13 cellular contexts compared by ENCODE assay signal in the genomic region with DNA sequence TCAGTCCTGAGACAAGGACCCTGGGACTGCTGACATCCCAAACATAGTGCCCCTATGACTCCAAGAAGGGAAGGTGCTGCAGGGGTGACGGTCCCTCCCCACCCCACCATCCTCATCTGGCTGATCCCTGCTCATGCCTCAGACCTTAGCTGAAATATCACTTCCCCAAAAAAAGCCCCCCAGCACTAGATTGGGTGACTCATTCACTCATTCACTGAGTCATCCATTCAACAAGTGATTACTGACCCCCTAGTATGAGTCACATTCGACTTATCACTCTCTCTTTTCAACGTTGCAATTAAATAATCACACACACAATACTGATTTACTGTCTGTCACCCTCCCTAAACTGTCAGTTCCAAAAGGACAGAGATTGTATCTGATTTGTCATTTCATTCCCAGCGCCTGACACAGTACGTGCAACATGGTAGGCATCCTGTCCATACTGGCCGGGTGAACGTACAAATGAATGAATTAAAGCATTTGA. TPM values are rescaled to one million over a fixed set of nuclear protein-coding genes. Genes with fewer than 3 reads are reported as not detected.
DNase-seq lines count a peak whose midpoint lies in the region; ATAC-seq, FAIRE-seq and TF ChIP-seq lines count a peak whose summit lies in the region.
"Had no signal": no experiment of that assay in that cellular context is flagged by ENCODE, and none has a peak within 500 bp of the region (broad histone marks: within the 10 kb centered on the region; RNA-seq: fewer than 3 reads in every experiment).

No MANE protein-coding gene starts in this region.

- no peak overlapping the region for H3K4me3 Mint-ChIP-seq in endodermal cell

- peaks cover 31% of the 10 kb centered on the region for H3K4me1 Mint-ChIP-seq in endodermal cell

- H3K9me3 ChIP-seq in mucosa of descending colon (no peaks in the 10 kb centered on the region), endodermal cell (ENCODE audit: control insufficient read depth, low read length) (no peaks in the 10 kb centered on the region)
- H3K9me3 ChIP-seq: heart left ventricle had no signal

- peaks cover 20% of the 10 kb centered on the region for H3K27me3 ChIP-seq in endodermal cell (ENCODE audit: control insufficient read depth, insufficient read depth, low read length, poor library complexity, severe bottlenecking)
- H3K27me3 ChIP-seq: heart left ventricle had no signal

- H3K27ac ChIP-seq in endodermal cell (ENCODE audit: low read depth, low read length), result no peak overlapping the region
- H3K27ac ChIP-seq: C4-2B, heart left ventricle had no signal

- ATAC-seq in GM18502 (IDR thresholded peaks at IDR 0.05; ENCODE audit: poor library complexity, unreplicated experiment) (no peak), mucosa of descending colon (no peak)
- ATAC-seq: heart left ventricle had no signal

- no peak overlapping the region for H3K9ac ChIP-seq in endodermal cell (ENCODE audit: extremely low read depth, low read length, poor library complexity, severe bottlenecking)

- no peak overlapping the region for H3K27ac Mint-ChIP-seq in endodermal cell

- H3K36me3 ChIP-seq in mucosa of descending colon (ENCODE audit: low read depth), result no peaks in the 10 kb centered on the region
- H3K36me3 ChIP-seq in endodermal cell (ENCODE audit: control insufficient read depth, insufficient read depth, low read length), result no peaks in the 10 kb centered on the region
- H3K36me3 ChIP-seq: heart left ventricle had no signal

- no peaks in the 10 kb centered on the region for H3K36me3 Mint-ChIP-seq in endodermal cell (ENCODE audit: low read depth)

- peaks cover 24% of the 10 kb centered on the region for H3K27me3 Mint-ChIP-seq in endodermal cell (ENCODE audit: insufficient read depth)

- WGBS in endodermal cell (ENCODE audit: insufficient coverage in 1 of 2, insufficient read length in 1 of 2), 2 experiments, result 61 to 67% methylated on average over 5 to 7 of the region's 7 CpGs

- H3K9me3 Mint-ChIP-seq in endodermal cell, result no peaks in the 10 kb centered on the region

- no peak overlapping the region for H3K4me3 ChIP-seq in fibroblast of mammary gland (ENCODE audit: control insufficient read depth, low read depth, low read length)
- H3K4me3 ChIP-seq in mucosa of descending colon, result no peak overlapping the region
- no peak overlapping the region for H3K4me3 ChIP-seq in endodermal cell (ENCODE audit: low read length)
- H3K4me3 ChIP-seq: heart left ventricle had no signal

- DNase-seq in CD1c-positive myeloid dendritic cell (ENCODE audit: extremely low spot score) (peak; percentile 26), H54 (ENCODE audit: insufficient read length, low spot score) (peak; percentile 37), RCC 7860 (ENCODE audit: low spot score) (peak; percentile 72), fibroblast of mammary gland (ENCODE audit: low read depth) (peak; percentile 67), mucosa of descending colon (no peak), 8988T (no peak), endodermal cell (no peak)
- DNase-seq: central memory CD4-positive, alpha-beta T cell; heart left ventricle; NCI-H146; Right ventricle myocardium superior had no signal

- H3K4me1 ChIP-seq in mucosa of descending colon (ENCODE audit: low read depth) (no peaks in the 10 kb centered on the region), endodermal cell (ENCODE audit: control insufficient read depth, insufficient read depth, low read length) (peaks cover 22% of the 10 kb centered on the region)

- TF ChIP-seq CTCF in fibroblast of mammary gland (conservative IDR thresholded peaks at IDR 0.05; ENCODE audit: control insufficient read depth, insufficient read depth, low read depth, low read length), result no peak
- TF ChIP-seq CTCF in mucosa of descending colon (IDR thresholded peaks at IDR 0.05), result no peak
- TF ChIP-seq CTCF in endodermal cell (conservative IDR thresholded peaks at IDR 0.05), result no peak

- no peak for TF ChIP-seq POLR2A in H54 (IDR thresholded peaks at IDR 0.05; ENCODE audit: low read depth, low read length)

- intact Hi-C loops in mucosa of descending colon (cut with DNase I, micrococcal nuclease), result no loop called here

- peak; percentile 68 for FAIRE-seq in H54 (lab: Jason Lieb, UNC)
- peak; percentile 81 for FAIRE-seq in RCC 7860 (lab: Jason Lieb, UNC)

RNA-seq across cellular contexts. Expression of gene HIVEP3, which starts 48.6 kb away (rescaled TPM):
- total RNA-seq in mucosa of descending colon (1 to 10 TPM; 4.9 to 6.5 (median 6.1) TPM), endodermal cell (under 1 TPM; 0.13 to 0.99 TPM)
- polyA plus RNA-seq in endodermal cell (2013, experiment 1 of 2), result 0.82 TPM
- polyA plus RNA-seq in endodermal cell (2013, experiment 2 of 2), result 1.1 TPM

Comparison
In these comparisons a context has a peak if more than half of its experiments do, and no peak if none do; other contexts are left out.
1. DNase-seq: peak in CD1c-positive myeloid dendritic cell (single experiment), H54 (single experiment), RCC 7860 (single experiment) and fibroblast of mammary gland (single experiment); none in mucosa of descending colon (0 of 3), 8988T (single experiment) and endodermal cell (single experiment).